8 cellular contexts compared by ENCODE assay signal in genomic region chr6:28686446-28687027, GRCh38.
DNase-seq lines count a peak whose midpoint lies in the region; ATAC-seq and TF ChIP-seq lines count a peak whose summit lies in the region.
"Not testable (repeated sequence)": the region's sequence is repeated elsewhere in the genome, so short reads cannot be mapped to it uniquely, and the experiment has no call there.

No MANE protein-coding gene starts in this region.

- not testable (repeated sequence) for H3K4me3 Mint-ChIP-seq in neural progenitor cell

- H3K4ac ChIP-seq in IMR-90 (ENCODE audit: low read depth, low read length) = not testable (repeated sequence)

- TF ChIP-seq RAD21 in IMR-90 (IDR thresholded peaks at IDR 0.05; ENCODE audit: low read length) = peak; percentile 70

- H3K4me2 ChIP-seq in IMR-90 (ENCODE audit: low read depth, low read length); neural progenitor cell: not testable (repeated sequence)

- intact Hi-C loops in IMR-90 (cut with micrococcal nuclease) = loop anchor here (1.0 to 2.0 kb wide), 3 partner anchors 152 to 903 kb away; no protein-coding TSS in a partner anchor

- POLR2A ChIA-PET in IMR-90 (lab: Charles Lee; ENCODE audit: unreplicated experiment) = not testable (repeated sequence)

- not testable (repeated sequence) for H3F3A ChIP-seq in neural progenitor cell (ENCODE audit: low read depth)

- H2BK120ac ChIP-seq in IMR-90 (ENCODE audit: low read depth, low read length) = not testable (repeated sequence)

- H3K27me3 Mint-ChIP-seq in neural progenitor cell (ENCODE audit: insufficient read depth, low read depth) = not testable (repeated sequence)

- H2BK15ac ChIP-seq in IMR-90 (ENCODE audit: low read depth, low read length) = not testable (repeated sequence)

- not testable (repeated sequence) for H3K23ac ChIP-seq in IMR-90 (ENCODE audit: low read depth, low read length)

- not testable (repeated sequence) for H3K79me1 ChIP-seq in IMR-90 (ENCODE audit: low read depth in 1 of 2, low read length in 2 of 2)

- not testable (repeated sequence) for H3K9ac ChIP-seq in IMR-90 (ENCODE audit: low read depth, low read length); neural progenitor cell

- DNase-seq in DMS114 treated with DMSO at 0.1 percent for 48 hours (lab: John Stamatoyannopoulos, UW; ENCODE audit: unreplicated experiment) (peak; percentile 72), IMR-90 (peak; percentile 65), NCI-H510A treated with DMSO at 0.1 percent for 48 hours (lab: John Stamatoyannopoulos, UW) (peak; percentile 45), T1000 (lab: John Stamatoyannopoulos, UW) (peak; percentile 13), astrocyte of the cerebellum (ENCODE audit: low read depth) (peak; percentile 62), glomerular endothelial cell (ENCODE audit: extremely low read depth, low read depth, low spot score) (peak; percentile 78), neural progenitor cell (ENCODE audit: low spot score) (peak; percentile 83)
- not testable (repeated sequence) for DNase-seq in suprapubic skin (ENCODE audit: low spot score in 2 of 2)

- WGBS in IMR-90 (ENCODE audit: extremely low coverage in 2 of 2, insufficient read length in 1 of 2), 2 experiments = 0% methylated on average over 1 of the region's 11 CpGs; no CpG with 5 or more reads in 1 of the 2 experiments
- WGBS in suprapubic skin = 4% methylated on average over 11 of the region's 11 CpGs

- not testable (repeated sequence) for H4K91ac ChIP-seq in IMR-90 (ENCODE audit: insufficient read depth, low read depth, low read length)

- not testable (repeated sequence) for H2AK5ac ChIP-seq in IMR-90 (ENCODE audit: low read depth, low read length)

- H2BK5ac ChIP-seq in IMR-90 (ENCODE audit: low read depth, low read length, poor library complexity, severe bottlenecking) = not testable (repeated sequence)

- not testable (repeated sequence) for H3K4me1 ChIP-seq in IMR-90 (ENCODE audit: control insufficient read depth, insufficient read depth, low read length); neural progenitor cell; suprapubic skin

- H3K4me3 ChIP-seq in IMR-90 (ENCODE audit: insufficient read depth, low read depth, low read length); astrocyte of the cerebellum (ENCODE audit: low read depth, low read length); neural progenitor cell; suprapubic skin: not testable (repeated sequence)

- H3K56ac ChIP-seq in IMR-90 (ENCODE audit: extremely low read depth, insufficient read depth, low read length) = not testable (repeated sequence)

- H4K5ac ChIP-seq in IMR-90 (ENCODE audit: low read depth, low read length) = not testable (repeated sequence)

- not testable (repeated sequence) for TF ChIP-seq EP300 in suprapubic skin (IDR thresholded peaks at IDR 0.05)

- H4K8ac ChIP-seq in IMR-90 (ENCODE audit: low read depth in 2 of 2, low read length in 2 of 2) = not testable (repeated sequence)

- not testable (repeated sequence) for H2AFZ ChIP-seq in IMR-90 (replicated peaks; ENCODE audit: low read length, poor library complexity); neural progenitor cell (replicated peaks)

- not testable (repeated sequence) for H4K20me1 ChIP-seq in IMR-90 (ENCODE audit: insufficient read depth, low read length); neural progenitor cell (ENCODE audit: low read depth)

- TF ChIP-seq CTCF in IMR-90 (conservative IDR thresholded peaks at IDR 0.05; ENCODE audit: low read depth, low read length) (peak; percentile 69), astrocyte of the cerebellum (IDR thresholded peaks at IDR 0.05; ENCODE audit: low read depth, low read length, missing control alignments) (peak; percentile 65), neural progenitor cell (IDR thresholded peaks at IDR 0.05) (peak; percentile 75), suprapubic skin (IDR thresholded peaks at IDR 0.05) (peak; percentile 57 to 72)

- not testable (repeated sequence) for H3K9me1 ChIP-seq in IMR-90 (ENCODE audit: insufficient read depth, low read length)

- H3K27me3 ChIP-seq in IMR-90 (ENCODE audit: control insufficient read depth, insufficient read depth, low read length) = not testable (repeated sequence)
- peaks cover 20% of the 10 kb centered on the region for H3K27me3 ChIP-seq in neural progenitor cell
- H3K27me3 ChIP-seq in suprapubic skin = peaks cover 70% of the 10 kb centered on the region

- CTCF ChIA-PET in IMR-90 (lab: Yijun Ruan, JAX) = not testable (repeated sequence)

- not testable (repeated sequence) for H3K36me3 ChIP-seq in IMR-90 (ENCODE audit: control insufficient read depth, insufficient read depth, low read length); neural progenitor cell; suprapubic skin

- H2BK20ac ChIP-seq in IMR-90 (ENCODE audit: low read depth, low read length) = not testable (repeated sequence)

- not testable (repeated sequence) for H2AK9ac ChIP-seq in IMR-90 (replicated peaks; ENCODE audit: low read depth, low read length, poor library complexity)

- not testable (repeated sequence) for H3K4me1 Mint-ChIP-seq in neural progenitor cell

- in situ Hi-C loops in IMR-90 (cut with MboI; ENCODE audit: low sequenced_read_pairs) = loop anchor here (5.0 to 10.0 kb wide), 2 partner anchors 326 to 908 kb away; no protein-coding TSS in a partner anchor
- in situ Hi-C loops in astrocyte of the cerebellum (cut with HindIII; ENCODE audit: low sequenced_read_pairs) = not testable (repeated sequence)

- not testable (repeated sequence) for H3K27ac ChIP-seq in IMR-90 (ENCODE audit: insufficient read depth, low read length); neural progenitor cell; suprapubic skin

- not testable (repeated sequence) for H3K14ac ChIP-seq in IMR-90 (replicated peaks; ENCODE audit: low read depth, low read length)

- H3K27ac Mint-ChIP-seq in neural progenitor cell = not testable (repeated sequence)

- H3K36me3 Mint-ChIP-seq in neural progenitor cell = not testable (repeated sequence)

- not testable (repeated sequence) for H3K79me2 ChIP-seq in neural progenitor cell (ENCODE audit: low read depth)

- not testable (repeated sequence) for TF ChIP-seq POLR2A in IMR-90 (IDR thresholded peaks at IDR 0.05; ENCODE audit: low read depth, low read length); suprapubic skin (IDR thresholded peaks at IDR 0.05)

- not testable (repeated sequence) for H3K9me3 ChIP-seq in IMR-90 (ENCODE audit: control insufficient read depth, insufficient read depth, low read length); neural progenitor cell (ENCODE audit: low read depth); suprapubic skin

- not testable (repeated sequence) for H3K18ac ChIP-seq in IMR-90 (ENCODE audit: low read depth, low read length)

- not testable (repeated sequence) for ATAC-seq in IMR-90 (ENCODE audit: low read depth)

- not testable (repeated sequence) for H3K9me3 Mint-ChIP-seq in neural progenitor cell

- not testable (repeated sequence) for BruUV-seq in IMR-90 (replicated peaks; lab: Mats Ljungman, UMichigan)

- dilution Hi-C loops in IMR-90 (cut with HindIII; ENCODE audit: low sequenced_read_pairs, unreplicated experiment) = not testable (repeated sequence)

TF ChIP-seq in IMR-90, 13 proteins besides CTCF, POLR2A, EP300 and RAD21:
- peak; percentile 59 for TF ChIP-seq SMC3 (IDR thresholded peaks at IDR 0.05; ENCODE audit: low read depth, low read length)
